In genomic region chr7:124452176-124452575, GRCh38 we compare ENCODE assay signal across 35 cellular contexts.
"Had no signal": no experiment of that assay in that cellular context is flagged by ENCODE, and none has a peak within 500 bp of the region (broad histone marks: within the 10 kb centered on the region; RNA-seq: fewer than 3 reads in every experiment).

No MANE protein-coding gene starts in this region.

- ATAC-seq: activated CD8-positive, alpha-beta T cell treated with anti-CD3 and anti-CD28 coated beads for 36 hours; activated naive CD8-positive, alpha-beta T cell treated with anti-CD3 and anti-CD28 coated beads, Interleukin-2, amount 50 U/mL, for 24 hours; foreskin keratinocyte; gastrocnemius medialis; heart left ventricle; T-helper 17 cell; WTC11 had no signal

- H3K4me3 Mint-ChIP-seq: activated CD4-positive, alpha-beta T cell treated with anti-CD3 and anti-CD28 coated beads, Interleukin-2, amount 10 ng/mL, durations not matched to agents 7 days and 5 days; activated CD8-positive, alpha-beta T cell treated with anti-CD3 and anti-CD28 coated beads for 36 hours; activated naive CD4-positive, alpha-beta T cell treated with anti-CD3 and anti-CD28 coated beads for 36 hours; activated naive CD4-positive, alpha-beta T cell treated with anti-CD3 and anti-CD28 coated beads, Interleukin-2, amount 50 U/mL, for 24 hours; activated naive CD8-positive, alpha-beta T cell treated with anti-CD3 and anti-CD28 coated beads for 36 hours; activated naive CD8-positive, alpha-beta T cell treated with anti-CD3 and anti-CD28 coated beads, Interleukin-2, amount 50 U/mL, for 24 hours; activated T-helper 1 cell treated with anti-CD3 and anti-CD28 coated beads, Interleukin-12 subunit alpha, Interleukin-12 subunit beta, Interleukin-2, Interleukin-4 antibody, amounts not matched to agents 30 ng/mL and 10 ng/mL and 1 ng/mL, durations not matched to agents 14 hours and 24 hours and 36 hours; brain; T-helper 17 cell; T-helper 2 cell treated with Interferon-gamma antibody and Interleukin-4, amounts not matched to agents 5 μg/mL and 100 μg/mL, for 36 hours; WTC11 had no signal

- DNase-seq: activated CD4-positive, alpha-beta T cell treated with anti-CD3 and anti-CD28 coated beads for 1 hour; activated CD4-positive, alpha-beta T cell treated with anti-CD3 and anti-CD28 coated beads for 4 hours; activated CD4-positive, alpha-beta T cell treated with anti-CD3 and anti-CD28 coated beads, Interleukin-2, amount 10 ng/mL, durations not matched to agents 7 days and 5 days; activated CD4-positive, alpha-beta T cell treated with anti-CD3 and anti-CD28 coated beads, Interleukin-2, amount 50 U/mL, for 4 hours; activated CD8-positive, alpha-beta memory T cell treated with anti-CD3 and anti-CD28 coated beads for 24 hours; activated CD8-positive, alpha-beta T cell treated with anti-CD3 and anti-CD28 coated beads for 36 hours; activated effector memory CD4-positive, alpha-beta T cell treated with anti-CD3 and anti-CD28 coated beads, Interleukin-2, amount 50 U/mL, for 16 hours; activated naive CD4-positive, alpha-beta T cell treated with anti-CD3 and anti-CD28 coated beads for 36 hours; activated naive CD8-positive, alpha-beta T cell treated with anti-CD3 and anti-CD28 coated beads for 36 hours; activated naive CD8-positive, alpha-beta T cell treated with anti-CD3 and anti-CD28 coated beads, Interleukin-2, amount 50 U/mL, for 24 hours; activated T-cell treated with anti-CD3 and anti-CD28 coated beads, Interleukin-2, amount 50 U/mL, for 48 hours; adrenal gland; central memory CD4-positive, alpha-beta T cell; cerebellar nuclear complex; colonic mucosa; effector CD8-positive, alpha-beta T cell; esophagus squamous epithelium; foreskin keratinocyte; gastrocnemius medialis; glutamatergic neuron; heart left ventricle; T-helper 1 cell; T-helper 17 cell; T1000 had no signal

- H3K36me3 Mint-ChIP-seq: activated naive CD4-positive, alpha-beta T cell treated with anti-CD3 and anti-CD28 coated beads, Interleukin-2, amount 50 U/mL, for 24 hours; activated naive CD8-positive, alpha-beta T cell treated with anti-CD3 and anti-CD28 coated beads for 36 hours; brain; WTC11 had no signal

- H3K27ac ChIP-seq: adrenal gland, ascending aorta, breast epithelium, cardiac muscle cell, colonic mucosa, epithelial cell of prostate, esophagus squamous epithelium, foreskin keratinocyte, gastrocnemius medialis, heart left ventricle, VCaP had no signal

- H3K4me1 ChIP-seq: adrenal gland, ascending aorta, breast epithelium, colonic mucosa, esophagus squamous epithelium, foreskin keratinocyte, gastrocnemius medialis, heart left ventricle had no signal

- H3K27me3 ChIP-seq: adrenal gland, ascending aorta, breast epithelium, colonic mucosa, esophagus squamous epithelium, foreskin keratinocyte, gastrocnemius medialis, heart left ventricle had no signal

- H3K27ac Mint-ChIP-seq: activated CD4-positive, alpha-beta T cell treated with anti-CD3 and anti-CD28 coated beads, Interleukin-2, amount 10 ng/mL, durations not matched to agents 7 days and 5 days; activated CD8-positive, alpha-beta T cell treated with anti-CD3 and anti-CD28 coated beads for 36 hours; activated naive CD4-positive, alpha-beta T cell treated with anti-CD3 and anti-CD28 coated beads for 36 hours; activated naive CD4-positive, alpha-beta T cell treated with anti-CD3 and anti-CD28 coated beads, Interleukin-2, amount 50 U/mL, for 24 hours; activated naive CD8-positive, alpha-beta T cell treated with anti-CD3 and anti-CD28 coated beads for 36 hours; activated naive CD8-positive, alpha-beta T cell treated with anti-CD3 and anti-CD28 coated beads, Interleukin-2, amount 50 U/mL, for 24 hours; activated T-helper 1 cell treated with anti-CD3 and anti-CD28 coated beads, Interleukin-12 subunit alpha, Interleukin-12 subunit beta, Interleukin-2, Interleukin-4 antibody, amounts not matched to agents 30 ng/mL and 10 ng/mL and 1 ng/mL, durations not matched to agents 14 hours and 24 hours and 36 hours; activated T-helper 2 cell treated with anti-CD3 and anti-CD28 coated beads, Interferon-gamma antibody, Interleukin-2, Interleukin-4, amounts not matched to agents 10 μg/mL and 5 μg/mL and 100 μg/mL, durations not matched to agents 14 hours and 24 hours and 36 hours; T-helper 17 cell; T-helper 2 cell treated with Interferon-gamma antibody and Interleukin-4, amounts not matched to agents 5 μg/mL and 100 μg/mL, for 36 hours; WTC11 had no signal

- H3K4me3 ChIP-seq: adrenal gland, ascending aorta, breast epithelium, cardiac muscle cell, colonic mucosa, esophagus squamous epithelium, gastrocnemius medialis, heart left ventricle had no signal

- H3K4me1 Mint-ChIP-seq: activated CD4-positive, alpha-beta T cell treated with anti-CD3 and anti-CD28 coated beads, Interleukin-2, amount 10 ng/mL, durations not matched to agents 7 days and 5 days; activated naive CD4-positive, alpha-beta T cell treated with anti-CD3 and anti-CD28 coated beads, Interleukin-2, amount 50 U/mL, for 24 hours; activated naive CD8-positive, alpha-beta T cell treated with anti-CD3 and anti-CD28 coated beads for 36 hours; activated naive CD8-positive, alpha-beta T cell treated with anti-CD3 and anti-CD28 coated beads, Interleukin-2, amount 50 U/mL, for 24 hours; T-helper 17 cell had no signal

- H3K9me3 Mint-ChIP-seq: activated naive CD4-positive, alpha-beta T cell treated with anti-CD3 and anti-CD28 coated beads for 36 hours; activated naive CD4-positive, alpha-beta T cell treated with anti-CD3 and anti-CD28 coated beads, Interleukin-2, amount 50 U/mL, for 24 hours; activated naive CD8-positive, alpha-beta T cell treated with anti-CD3 and anti-CD28 coated beads for 36 hours; activated naive CD8-positive, alpha-beta T cell treated with anti-CD3 and anti-CD28 coated beads, Interleukin-2, amount 50 U/mL, for 24 hours; activated T-helper 1 cell treated with anti-CD3 and anti-CD28 coated beads, Interleukin-12 subunit alpha, Interleukin-12 subunit beta, Interleukin-2, Interleukin-4 antibody, amounts not matched to agents 30 ng/mL and 10 ng/mL and 1 ng/mL, durations not matched to agents 14 hours and 24 hours and 36 hours; activated T-helper 2 cell treated with anti-CD3 and anti-CD28 coated beads, Interferon-gamma antibody, Interleukin-2, Interleukin-4, amounts not matched to agents 10 μg/mL and 5 μg/mL and 100 μg/mL, durations not matched to agents 14 hours and 24 hours and 36 hours; brain; T-helper 2 cell treated with Interferon-gamma antibody and Interleukin-4, amounts not matched to agents 5 μg/mL and 100 μg/mL, for 36 hours; WTC11 had no signal

- H3K9me3 ChIP-seq: adrenal gland, ascending aorta, breast epithelium, colonic mucosa, esophagus squamous epithelium, gastrocnemius medialis, heart left ventricle had no signal

- H3K27me3 Mint-ChIP-seq: activated CD4-positive, alpha-beta T cell treated with anti-CD3 and anti-CD28 coated beads, Interleukin-2, amount 10 ng/mL, durations not matched to agents 7 days and 5 days; activated CD8-positive, alpha-beta T cell treated with anti-CD3 and anti-CD28 coated beads for 36 hours; activated naive CD4-positive, alpha-beta T cell treated with anti-CD3 and anti-CD28 coated beads, Interleukin-2, amount 50 U/mL, for 24 hours; activated naive CD8-positive, alpha-beta T cell treated with anti-CD3 and anti-CD28 coated beads for 36 hours; activated naive CD8-positive, alpha-beta T cell treated with anti-CD3 and anti-CD28 coated beads, Interleukin-2, amount 50 U/mL, for 24 hours; brain; T-helper 17 cell had no signal

- H3K36me3 ChIP-seq: adrenal gland, ascending aorta, breast epithelium, cardiac muscle cell, colonic mucosa, esophagus squamous epithelium, gastrocnemius medialis, heart left ventricle had no signal
